Comparison of ENCODE assay signal across 25 cellular contexts in genomic region chr12:117046861-117047530, GRCh38.
"Had no signal": no experiment of that assay in that cellular context is flagged by ENCODE, and none has a peak within 500 bp of the region (broad histone marks: within the 10 kb centered on the region; RNA-seq: fewer than 3 reads in every experiment).

No MANE protein-coding gene starts in this region.

- FAIRE-seq: RCC 7860 had no signal

- H3K36me3 ChIP-seq: breast epithelium had no signal

- H3K27ac Mint-ChIP-seq: activated CD4-positive, alpha-beta T cell treated with anti-CD3 and anti-CD28 coated beads, Interleukin-2, amount 10 ng/mL, durations not matched to agents 24 days and 14 days; activated CD8-positive, alpha-beta memory T cell treated with anti-CD3 and anti-CD28 coated beads, Interleukin-2, amount 10 ng/mL, durations not matched to agents 7 days and 5 days; activated naive CD4-positive, alpha-beta T cell treated with anti-CD3 and anti-CD28 coated beads, Interleukin-2, amount 50 U/mL, for 24 hours; activated T-cell treated with anti-CD3 and anti-CD28 coated beads, Interleukin-2, amount 50 U/mL, for 24 hours; activated T-helper 1 cell treated with anti-CD3 and anti-CD28 coated beads, Interleukin-12 subunit alpha, Interleukin-12 subunit beta, Interleukin-2, Interleukin-4 antibody, amounts not matched to agents 30 ng/mL and 10 ng/mL and 1 ng/mL, durations not matched to agents 14 hours and 24 hours and 36 hours had no signal

- H3K4me1 Mint-ChIP-seq: activated CD4-positive, alpha-beta T cell treated with anti-CD3 and anti-CD28 coated beads, Interleukin-2, amount 10 ng/mL, durations not matched to agents 24 days and 14 days; activated naive CD4-positive, alpha-beta T cell treated with anti-CD3 and anti-CD28 coated beads, Interleukin-2, amount 50 U/mL, for 24 hours; T-helper 17 cell had no signal

- ATAC-seq: activated CD8-positive, alpha-beta memory T cell treated with anti-CD3 and anti-CD28 coated beads, Interleukin-2, amount 10 ng/mL, durations not matched to agents 7 days and 5 days; PC-3; T-helper 17 cell had no signal

- H3K9me3 Mint-ChIP-seq: activated CD4-positive, alpha-beta T cell treated with anti-CD3 and anti-CD28 coated beads, Interleukin-2, amount 10 ng/mL, durations not matched to agents 24 days and 14 days; activated naive CD4-positive, alpha-beta T cell treated with anti-CD3 and anti-CD28 coated beads, Interleukin-2, amount 50 U/mL, for 24 hours; activated T-cell treated with anti-CD3 and anti-CD28 coated beads, Interleukin-2, amount 50 U/mL, for 24 hours; activated T-helper 1 cell treated with anti-CD3 and anti-CD28 coated beads, Interleukin-12 subunit alpha, Interleukin-12 subunit beta, Interleukin-2, Interleukin-4 antibody, amounts not matched to agents 30 ng/mL and 10 ng/mL and 1 ng/mL, durations not matched to agents 14 hours and 24 hours and 36 hours; WTC11 had no signal

- H3K4me3 ChIP-seq: breast epithelium had no signal

- H3K4me3 Mint-ChIP-seq: activated CD4-positive, alpha-beta T cell treated with anti-CD3 and anti-CD28 coated beads, Interleukin-2, amount 10 ng/mL, durations not matched to agents 24 days and 14 days; activated CD8-positive, alpha-beta memory T cell treated with anti-CD3 and anti-CD28 coated beads, Interleukin-2, amount 10 ng/mL, durations not matched to agents 7 days and 5 days; activated naive CD4-positive, alpha-beta T cell treated with anti-CD3 and anti-CD28 coated beads, Interleukin-2, amount 50 U/mL, for 24 hours; activated T-cell treated with anti-CD3 and anti-CD28 coated beads, Interleukin-2, amount 50 U/mL, for 24 hours; activated T-helper 1 cell treated with anti-CD3 and anti-CD28 coated beads, Interleukin-12 subunit alpha, Interleukin-12 subunit beta, Interleukin-2, Interleukin-4 antibody, amounts not matched to agents 30 ng/mL and 10 ng/mL and 1 ng/mL, durations not matched to agents 14 hours and 24 hours and 36 hours; T-helper 17 cell; WTC11 had no signal

- H3K27me3 Mint-ChIP-seq: activated CD4-positive, alpha-beta T cell treated with anti-CD3 and anti-CD28 coated beads, Interleukin-2, amount 10 ng/mL, durations not matched to agents 24 days and 14 days; activated CD8-positive, alpha-beta memory T cell treated with anti-CD3 and anti-CD28 coated beads, Interleukin-2, amount 10 ng/mL, durations not matched to agents 7 days and 5 days; activated naive CD4-positive, alpha-beta T cell treated with anti-CD3 and anti-CD28 coated beads, Interleukin-2, amount 50 U/mL, for 24 hours; activated T-cell treated with anti-CD3 and anti-CD28 coated beads, Interleukin-2, amount 50 U/mL, for 24 hours; T-helper 17 cell had no signal

- DNase-seq: activated CD4-positive, alpha-beta T cell treated with anti-CD3 and anti-CD28 coated beads, Interleukin-2, amount 10 ng/mL, durations not matched to agents 24 days and 14 days; activated CD4-positive, alpha-beta T cell treated with anti-CD3 and anti-CD28 coated beads, Interleukin-2, amount 50 U/mL, for 48 hours; activated CD4-positive, CD25-positive, alpha-beta regulatory T cell treated with anti-CD3 and anti-CD28 coated beads, Interleukin-2, amount 50 U/mL, for 72 hours; activated CD8-positive, alpha-beta memory T cell treated with anti-CD3 and anti-CD28 coated beads, Interleukin-2, amount 10 ng/mL, durations not matched to agents 7 days and 5 days; activated effector memory CD4-positive, alpha-beta T cell treated with Interleukin-2 at 50 U/mL for 16 hours; activated naive CD4-positive, alpha-beta T cell; activated T-cell treated with anti-CD3 and anti-CD28 coated beads, Interleukin-2, amount 50 U/mL, for 24 hours; aorta; central memory CD4-positive, alpha-beta T cell; Kasumi-1; NCI-H1105 treated with DMSO at 0.1 percent for 48 hours; NCI-H1436 treated with DMSO at 0.1 percent for 48 hours; NCI-H187; NCI-H2081; NCI-H446; NCI-H524; PC-3; SIG-M5; T-helper 17 cell; T-helper 9 cell had no signal

- H3K36me3 Mint-ChIP-seq: activated naive CD4-positive, alpha-beta T cell treated with anti-CD3 and anti-CD28 coated beads, Interleukin-2, amount 50 U/mL, for 24 hours; WTC11 had no signal

- H3K27me3 ChIP-seq: breast epithelium had no signal

- H3K9me3 ChIP-seq: breast epithelium had no signal

- H3K4me1 ChIP-seq: breast epithelium had no signal

- H3K27ac ChIP-seq: breast epithelium had no signal
